In the genomic region with DNA sequence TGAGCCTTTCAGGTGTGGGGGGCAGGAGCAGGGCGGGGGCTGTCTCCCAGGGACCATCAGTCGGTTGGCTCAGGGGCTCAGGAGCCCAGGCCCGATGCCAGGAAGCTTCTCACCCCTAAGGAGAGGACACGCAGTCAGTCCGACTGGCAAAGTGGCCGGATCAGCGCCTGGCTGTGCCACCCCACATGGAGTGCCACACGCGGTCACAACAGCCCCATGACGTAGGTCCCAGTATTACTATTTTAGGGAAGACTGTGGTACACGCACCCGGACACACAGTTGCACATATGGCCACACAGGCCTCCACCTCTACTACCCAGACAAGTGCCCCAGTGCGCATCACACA, we compare ENCODE assay signal across 8 cellular contexts. TPM values are rescaled to one million over a fixed set of nuclear protein-coding genes. Genes with fewer than 3 reads are reported as not detected.
DNase-seq lines count a peak whose midpoint lies in the region; ATAC-seq, FAIRE-seq and TF ChIP-seq lines count a peak whose summit lies in the region.

No MANE protein-coding gene starts in this region.

- TF ChIP-seq POLR2A in H54 (IDR thresholded peaks at IDR 0.05; ENCODE audit: low read depth, low read length): no peak

- no peak overlapping the region; a peak in 1 of 4 replicates for H3K27ac ChIP-seq in SK-N-SH (ENCODE audit: low read depth in 2 of 2, low read length in 1 of 2)
- H3K27ac ChIP-seq in substantia nigra (ENCODE audit: low read depth, low read length, poor library complexity, severe bottlenecking): peak overlapping the region; percentile 30

- TF ChIP-seq RAD21 in SK-N-SH (IDR thresholded peaks at IDR 0.05; ENCODE audit: low read length): no peak

- H2AFZ ChIP-seq in SK-N-SH (ENCODE audit: low read depth): peak overlapping the region; percentile 92; the same call in 1 of the 2 replicates

- peak overlapping the region; percentile 66 for H3K27ac Mint-ChIP-seq in activated T-helper 17 cell treated with anti-CD3 and anti-CD28 coated beads, Interleukin-2, amount 50 U/mL, for 72 hours

- 90% methylated on average over 11 of the region's 13 CpGs for WGBS in SK-N-SH (ENCODE audit: low lambda C conversion rate)

- H3K4me2 ChIP-seq in SK-N-SH: peak overlapping the region; percentile 85

- H3K79me2 ChIP-seq in SK-N-SH (ENCODE audit: insufficient read depth): no peaks in the 10 kb centered on the region

- CTCF ChIA-PET in SK-N-SH (lab: Yijun Ruan, JAX): interaction anchor here (0.9 to 1.8 kb wide), 4 partner anchors 104 to 450 kb away, joined by 3 to 10 read pairs (median 4); no protein-coding TSS in a partner anchor

- no peak for FAIRE-seq in H54 (lab: Jason Lieb, UNC)

- H3K9me3 Mint-ChIP-seq in activated T-helper 17 cell treated with anti-CD3 and anti-CD28 coated beads, Interleukin-2, amount 50 U/mL, for 72 hours: no peaks in the 10 kb centered on the region

- H3K36me3 ChIP-seq in SK-N-SH (replicated peaks in 1 of 2; ENCODE audit: control insufficient read depth in 1 of 2, insufficient read depth in 2 of 2, low read length in 1 of 2) (peaks cover 0 to 4% of the 10 kb centered on the region in 2 experiments), iPS-15b (ENCODE audit: control insufficient read depth, insufficient read depth, low read length) (no peaks in the 10 kb centered on the region)

- peak overlapping the region; percentile 63 for H3K9ac ChIP-seq in SK-N-SH
- peak overlapping the region; percentile 65 for H3K9ac ChIP-seq in iPS-15b (ENCODE audit: low read depth, low read length)

- peaks cover 0 to 9% of the 10 kb centered on the region in 2 experiments; a peak in 1 of 4 replicates for H3K4me1 ChIP-seq in SK-N-SH (ENCODE audit: control insufficient read depth in 1 of 2, insufficient read depth in 2 of 2, low read depth in 1 of 2, low read length in 1 of 2)
- peaks cover 9% of the 10 kb centered on the region for H3K4me1 ChIP-seq in iPS-15b (ENCODE audit: control insufficient read depth, insufficient read depth, low read length)

- no peaks in the 10 kb centered on the region for H3K27me3 Mint-ChIP-seq in activated T-helper 17 cell treated with anti-CD3 and anti-CD28 coated beads, Interleukin-2, amount 50 U/mL, for 72 hours

- no peak for TF ChIP-seq EP300 in SK-N-SH (IDR thresholded peaks at IDR 0.05; ENCODE audit: borderline replicate concordance in 1 of 2, low read depth in 1 of 2, low read length in 1 of 2)

- no peaks in the 10 kb centered on the region for H3K27me3 ChIP-seq in SK-N-SH (ENCODE audit: insufficient read depth)
- H3K27me3 ChIP-seq in iPS-15b (ENCODE audit: control insufficient read depth, insufficient read depth, low read length): no peaks in the 10 kb centered on the region

- no peaks in the 10 kb centered on the region for H4K20me1 ChIP-seq in SK-N-SH (ENCODE audit: insufficient read depth)

- no peaks in the 10 kb centered on the region for H3K9me2 ChIP-seq in SK-N-SH

- no peak; the same call in 2 of the 3 replicates for ATAC-seq in SK-N-SH treated with all-trans-retinoic acid at 6 μM for 48 hours
- no peak for ATAC-seq in activated T-helper 17 cell treated with anti-CD3 and anti-CD28 coated beads, Interleukin-2, amount 50 U/mL, for 72 hours (replicated peaks)

- H3F3A ChIP-seq in SK-N-SH (replicated peaks; ENCODE audit: insufficient read depth): no peaks in the 10 kb centered on the region

- no peaks in the 10 kb centered on the region for H3K9me3 ChIP-seq in SK-N-SH
- peaks cover 4% of the 10 kb centered on the region for H3K9me3 ChIP-seq in iPS-15b (ENCODE audit: control insufficient read depth, insufficient read depth, low read length)

- DNase-seq in SK-N-SH: no peak
- DNase-seq in substantia nigra (lab: John Stamatoyannopoulos, UW): peak in 2 of 49 donors; percentile 45 to 89
- DNase-seq in SW480 (ENCODE audit: low spot score): no peak
- no peak for DNase-seq in H54 (ENCODE audit: insufficient read length, low spot score)
- DNase-seq in midbrain (lab: John Stamatoyannopoulos, UW): no peak

- H3K4me1 Mint-ChIP-seq in activated T-helper 17 cell treated with anti-CD3 and anti-CD28 coated beads, Interleukin-2, amount 50 U/mL, for 72 hours: peaks cover 5% of the 10 kb centered on the region

- H3K4me3 Mint-ChIP-seq in activated T-helper 17 cell treated with anti-CD3 and anti-CD28 coated beads, Interleukin-2, amount 50 U/mL, for 72 hours: peak overlapping the region; percentile 89

- no peak for TF ChIP-seq CTCF in SK-N-SH (IDR thresholded peaks at IDR 0.05)

- no peaks in the 10 kb centered on the region for H3K36me3 Mint-ChIP-seq in activated T-helper 17 cell treated with anti-CD3 and anti-CD28 coated beads, Interleukin-2, amount 50 U/mL, for 72 hours (ENCODE audit: low read depth)

- POLR2A ChIA-PET in SK-N-SH (lab: Yijun Ruan, JAX): no interaction called here

- H3K4me3 ChIP-seq in SK-N-SH (ENCODE audit: low read depth in 2 of 2, low read length in 1 of 2) (peak overlapping the region; percentile 71 to 75), iPS-15b (ENCODE audit: low read depth, low read length) (peak overlapping the region; percentile 76)

TF ChIP-seq in SK-N-SH, 30 proteins besides CTCF, POLR2A, EP300 and RAD21:
- TF ChIP-seq TEAD4 (IDR thresholded peaks at IDR 0.05; ENCODE audit: borderline replicate concordance, insufficient read depth): no peak
- no peak for TF ChIP-seq GABPA (IDR thresholded peaks at IDR 0.05; ENCODE audit: low read depth)

TF ChIP-seq in SK-N-SH treated with all-trans-retinoic acid at 6 μM for 48 hours, 23 proteins besides CTCF, POLR2A, EP300 and RAD21:
- no peak for TF ChIP-seq ISL1 (CRISPR knock-in tag; IDR thresholded peaks at IDR 0.05)
- no peak for TF ChIP-seq ZNF565 (CRISPR knock-in tag; conservative IDR thresholded peaks at IDR 0.05; ENCODE audit: low read depth)
- no peak for TF ChIP-seq TCF4 (CRISPR knock-in tag; IDR thresholded peaks at IDR 0.05; ENCODE audit: borderline replicate concordance)
- no peak for TF ChIP-seq ESRRG (CRISPR knock-in tag; IDR thresholded peaks at IDR 0.05)
- TF ChIP-seq, protein P1, sequence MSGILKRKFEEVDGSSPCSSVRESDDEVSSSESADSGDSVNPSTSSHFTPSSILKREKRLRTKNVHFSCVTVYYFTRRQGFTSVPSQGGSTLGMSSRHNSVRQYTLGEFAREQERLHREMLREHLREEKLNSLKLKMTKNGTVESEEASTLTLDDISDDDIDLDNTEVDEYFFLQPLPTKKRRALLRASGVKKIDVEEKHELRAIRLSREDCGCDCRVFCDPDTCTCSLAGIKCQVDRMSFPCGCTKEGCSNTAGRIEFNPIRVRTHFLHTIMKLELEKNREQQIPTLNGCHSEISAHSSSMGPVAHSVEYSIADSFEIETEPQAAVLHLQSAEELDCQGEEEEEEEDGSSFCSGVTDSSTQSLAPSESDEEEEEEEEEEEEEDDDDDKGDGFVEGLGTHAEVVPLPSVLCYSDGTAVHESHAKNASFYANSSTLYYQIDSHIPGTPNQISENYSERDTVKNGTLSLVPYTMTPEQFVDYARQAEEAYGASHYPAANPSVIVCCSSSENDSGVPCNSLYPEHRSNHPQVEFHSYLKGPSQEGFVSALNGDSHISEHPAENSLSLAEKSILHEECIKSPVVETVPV (CRISPR knock-in tag; IDR thresholded peaks at IDR 0.05): no peak

RNA-seq across cellular contexts. Expression of a gene that starts 29.3 kb away (rescaled TPM):
- 8.0 and 10.2 TPM in 2 replicates for polyA plus RNA-seq in SK-N-SH (2012; rRNA removed)
- polyA plus RNA-seq in SK-N-SH (2012; cell fraction: cytosol; rRNA removed): 8.0 and 9.0 TPM in 2 replicates
- polyA plus RNA-seq in SK-N-SH (2012; cell fraction: nucleus; rRNA removed): 15.9 and 16.6 TPM in 2 replicates
- under 1 TPM in 1 of 2 donors, not detected in 1; 0.26 TPM for total RNA-seq in activated T-helper 17 cell treated with anti-CD3 and anti-CD28 coated beads, Interleukin-2, amount 50 U/mL, for 72 hours
